In the genomic region with DNA sequence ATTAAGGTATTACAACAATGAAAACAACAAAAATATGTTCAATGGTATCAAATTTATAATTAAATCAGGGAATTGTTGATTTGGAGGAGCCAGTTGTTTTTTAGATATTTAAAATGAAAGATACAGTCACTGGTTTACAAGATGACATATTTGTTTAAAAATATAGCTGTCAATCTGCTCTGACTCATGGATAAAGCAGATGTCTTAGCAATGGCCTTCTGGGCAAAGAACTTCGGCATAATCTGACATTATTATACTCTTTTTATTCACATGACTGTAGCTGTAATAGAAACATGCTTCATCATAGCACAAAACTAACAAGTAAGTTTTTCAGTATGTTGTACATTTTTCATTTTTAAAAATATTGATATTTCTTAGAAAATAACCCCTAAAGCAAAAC, we compare ENCODE assay signal across 17 cellular contexts.
DNase-seq lines count a peak whose midpoint lies in the region; ATAC-seq and FAIRE-seq lines count a peak whose summit lies in the region.
"Had no signal": no experiment of that assay in that cellular context is flagged by ENCODE, and none has a peak within 500 bp of the region (broad histone marks: within the 10 kb centered on the region; RNA-seq: fewer than 3 reads in every experiment).

No MANE protein-coding gene starts in this region.

- no peak for ATAC-seq in HG03045 (IDR thresholded peaks at IDR 0.05; ENCODE audit: unreplicated experiment)
- no peak for ATAC-seq in GM21526 (IDR thresholded peaks at IDR 0.05; ENCODE audit: low FRiP score, unreplicated experiment)
- ATAC-seq: CD8-positive, alpha-beta T cell had no signal

- DNase-seq in LHCN-M2 (ENCODE audit: low read depth) (peak; percentile 39), myocyte (ENCODE audit: low read depth) (peak; percentile 48), frontal cortex (ENCODE audit: low spot score in 2 of 2) (no peak)
- DNase-seq: 8988T; ACHN; BE2C; Caco-2; Calu3; CD4-positive, alpha-beta T cell; CD8-positive, alpha-beta T cell; DMS79 treated with DMSO at 0.1 percent for 48 hours; GF-D8 had no signal

- no peak for FAIRE-seq in frontal cortex (lab: Jason Lieb, UNC)
- FAIRE-seq: D721Med, GM12891, GM19239 had no signal

Comparison
In these comparisons a context has a peak if more than half of its experiments do, and no peak if none do; other contexts are left out.
1. DNase-seq: peak in LHCN-M2 (single experiment) and myocyte (single experiment); none in frontal cortex (0 of 2).